ENCODE assay signal across 10 cellular contexts in the genomic region with DNA sequence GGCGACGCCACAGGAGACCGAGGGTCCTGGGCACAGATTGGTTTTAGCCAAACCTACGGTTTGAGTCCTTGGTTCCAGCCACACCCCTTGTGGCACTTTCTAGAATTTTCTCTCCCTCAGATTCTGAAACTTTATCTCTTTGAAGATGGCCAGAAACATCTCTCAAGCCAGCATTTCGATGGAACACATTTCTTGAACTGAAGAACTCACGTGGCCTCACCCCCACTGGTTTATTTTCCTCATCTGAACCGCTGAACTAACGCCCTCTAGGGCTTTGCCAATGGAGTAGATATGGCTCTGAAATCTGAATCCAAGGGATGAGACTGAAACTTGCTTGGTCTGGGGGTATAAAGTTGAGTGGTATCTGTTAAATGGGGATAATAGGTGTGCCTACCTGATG. TPM values are rescaled to one million over a fixed set of nuclear protein-coding genes. Genes with fewer than 3 reads are reported as not detected.
"Had no signal": no experiment of that assay in that cellular context is flagged by ENCODE, and none has a peak within 500 bp of the region (broad histone marks: within the 10 kb centered on the region; RNA-seq: fewer than 3 reads in every experiment).

No MANE protein-coding gene starts in this region.

- H3K36me3 Mint-ChIP-seq: IgD-negative memory B cell had no signal

- DNase-seq: GM23248, H9, HCEC 1CT, Kasumi-1, KG1 had no signal

- H3K27ac Mint-ChIP-seq: IgD-negative memory B cell had no signal

- H3K9me3 Mint-ChIP-seq: IgD-negative memory B cell had no signal

- H3K27ac ChIP-seq: GM23248, HL-60 had no signal

- H3K4me3 ChIP-seq: GM23248 had no signal

- H3K4me3 Mint-ChIP-seq: H9, IgD-negative memory B cell had no signal

- H2AFZ ChIP-seq: GM23248 had no signal

- ATAC-seq: HepG2 had no signal

RNA-seq across cellular contexts. Expression of a gene that starts 6.7 kb away (rescaled TPM):
- total RNA-seq: GM23248, H1, H9, HepG2, HT1080 had no signal
